1 cellular context compared by ENCODE assay signal in the genomic region with DNA sequence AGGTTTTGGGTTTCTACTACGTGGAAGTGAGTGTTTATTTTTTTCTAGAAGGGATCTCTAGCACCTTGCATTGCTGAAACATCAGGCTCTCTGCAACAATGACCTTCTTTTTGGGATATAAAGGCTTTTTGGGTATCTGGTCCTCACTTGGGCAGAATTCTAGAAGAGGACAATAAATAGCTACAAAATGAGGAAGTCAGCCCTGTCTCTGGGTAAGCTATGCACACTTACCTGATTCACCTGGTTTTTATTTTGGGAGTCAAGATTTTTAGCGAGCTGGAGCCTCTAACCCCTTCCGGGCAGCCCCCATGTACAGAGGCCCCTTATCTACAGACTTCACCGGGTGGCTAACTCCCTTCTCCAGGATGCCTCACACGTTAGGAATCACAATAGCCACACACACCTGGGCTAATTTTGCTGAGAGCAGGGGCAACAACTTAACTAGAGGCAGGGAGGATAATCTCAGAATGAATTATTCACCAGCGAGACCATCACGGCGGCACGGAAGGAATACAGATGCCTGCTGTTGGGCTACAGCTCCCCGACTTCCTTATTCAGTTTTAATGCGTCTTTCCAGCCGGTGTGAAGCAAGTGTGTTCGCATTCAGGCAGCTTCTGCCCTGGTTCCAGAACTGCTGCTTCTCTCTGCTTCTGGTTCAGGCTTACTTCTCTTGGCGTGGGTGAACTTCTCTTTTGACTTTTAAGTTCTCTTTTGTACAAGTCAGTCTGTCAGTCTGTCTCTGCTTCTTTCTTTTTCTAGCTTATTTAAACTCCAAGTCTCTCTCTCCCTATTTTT.
TF ChIP-seq lines count a peak whose summit lies in the region.

No MANE protein-coding gene starts in this region.

TF ChIP-seq in GM12891, 5 proteins besides CTCF, POLR2A, EP300 and RAD21 (continued from another document):
- TF ChIP-seq POLR2AphosphoS5 (IDR thresholded peaks at IDR 0.05; ENCODE audit: low read depth, low read length) (no peak), TAF1 (IDR thresholded peaks at IDR 0.05; ENCODE audit: low read depth, low read length) (no peak)
TF ChIP-seq in GM12891: peak in this region for 1.
